23 cellular contexts compared by ENCODE assay signal in genomic region chr22:46308283-46308988, GRCh38. TPM values are rescaled to one million over a fixed set of nuclear protein-coding genes. Genes with fewer than 3 reads are reported as not detected.
"Had no signal": no experiment of that assay in that cellular context is flagged by ENCODE, and none has a peak within 500 bp of the region (broad histone marks: within the 10 kb centered on the region; RNA-seq: fewer than 3 reads in every experiment).

No MANE protein-coding gene starts in this region.

- H3K4me3 Mint-ChIP-seq: activated CD4-positive, alpha-beta memory T cell treated with anti-CD3 and anti-CD28 coated beads, Interleukin-2, amount 10 ng/mL, durations not matched to agents 7 days and 5 days; activated naive CD4-positive, alpha-beta T cell treated with anti-CD3 and anti-CD28 coated beads, Interleukin-2, amount 50 U/mL, for 24 hours; activated T-cell treated with anti-CD3 and anti-CD28 coated beads, Interleukin-2, amount 50 U/mL, for 24 hours; immature natural killer cell; naive thymus-derived CD4-positive, alpha-beta T cell; T-helper 1 cell treated with Interleukin-12 subunit alpha and Interleukin-12 subunit beta and Interleukin-4 antibody, amounts not matched to agents 30 μg/mL and 1 μg/mL, for 36 hours; WTC11 had no signal

- H3K4me3 ChIP-seq: adrenal gland, dorsolateral prefrontal cortex, heart left ventricle, mucosa of descending colon, transverse colon had no signal

- DNase-seq: activated CD4-positive, alpha-beta memory T cell treated with anti-CD3 and anti-CD28 coated beads, Interleukin-2, amount 10 ng/mL, durations not matched to agents 7 days and 5 days; activated CD4-positive, alpha-beta T cell treated with anti-CD3 and anti-CD28 coated beads for 4 hours; activated T-cell treated with anti-CD3 and anti-CD28 coated beads, Interleukin-2, amount 50 U/mL, for 24 hours; adrenal gland; dorsolateral prefrontal cortex; foreskin melanocyte; immature natural killer cell; mucosa of descending colon; naive thymus-derived CD4-positive, alpha-beta T cell; retina; stimulated activated CD4-positive, alpha-beta T cell treated with anti-CD3 and anti-CD28 coated beads, Interleukin-4, amount 100 ng/mL, for 24 hours; stimulated activated naive CD4-positive, alpha-beta T cell treated with Interleukin-2 at 50 U/mL for 16 hours; substantia nigra; transverse colon had no signal

- H3K27me3 Mint-ChIP-seq: activated CD4-positive, alpha-beta memory T cell treated with anti-CD3 and anti-CD28 coated beads, Interleukin-2, amount 10 ng/mL, durations not matched to agents 7 days and 5 days; activated naive CD4-positive, alpha-beta T cell treated with anti-CD3 and anti-CD28 coated beads, Interleukin-2, amount 50 U/mL, for 24 hours; activated T-cell treated with anti-CD3 and anti-CD28 coated beads, Interleukin-2, amount 50 U/mL, for 24 hours; naive thymus-derived CD4-positive, alpha-beta T cell had no signal

- ATAC-seq: mucosa of descending colon; naive thymus-derived CD4-positive, alpha-beta T cell; WTC11 had no signal

- H3K36me3 ChIP-seq: adrenal gland, transverse colon had no signal

- H3K4me1 ChIP-seq: adrenal gland, transverse colon had no signal

- H3K9me3 ChIP-seq: adrenal gland, heart left ventricle, mucosa of descending colon, transverse colon had no signal

- H3K36me3 Mint-ChIP-seq: activated naive CD4-positive, alpha-beta T cell treated with anti-CD3 and anti-CD28 coated beads, Interleukin-2, amount 50 U/mL, for 24 hours had no signal

- H3K27me3 ChIP-seq: adrenal gland, dorsolateral prefrontal cortex, heart left ventricle, transverse colon had no signal

- H3K27ac ChIP-seq: adrenal gland, dorsolateral prefrontal cortex, transverse colon had no signal

- FAIRE-seq: endometrium, TTC549 had no signal

- H3K9me3 Mint-ChIP-seq: activated CD4-positive, alpha-beta memory T cell treated with anti-CD3 and anti-CD28 coated beads, Interleukin-2, amount 10 ng/mL, durations not matched to agents 7 days and 5 days; activated naive CD4-positive, alpha-beta T cell treated with anti-CD3 and anti-CD28 coated beads, Interleukin-2, amount 50 U/mL, for 24 hours; activated T-cell treated with anti-CD3 and anti-CD28 coated beads, Interleukin-2, amount 50 U/mL, for 24 hours; immature natural killer cell; naive thymus-derived CD4-positive, alpha-beta T cell; T-helper 1 cell treated with Interleukin-12 subunit alpha and Interleukin-12 subunit beta and Interleukin-4 antibody, amounts not matched to agents 30 μg/mL and 1 μg/mL, for 36 hours; WTC11 had no signal

- H3K27ac Mint-ChIP-seq: activated CD4-positive, alpha-beta memory T cell treated with anti-CD3 and anti-CD28 coated beads, Interleukin-2, amount 10 ng/mL, durations not matched to agents 7 days and 5 days; activated naive CD4-positive, alpha-beta T cell treated with anti-CD3 and anti-CD28 coated beads, Interleukin-2, amount 50 U/mL, for 24 hours; activated T-cell treated with anti-CD3 and anti-CD28 coated beads, Interleukin-2, amount 50 U/mL, for 24 hours; immature natural killer cell; naive thymus-derived CD4-positive, alpha-beta T cell; T-helper 1 cell treated with Interleukin-12 subunit alpha and Interleukin-12 subunit beta and Interleukin-4 antibody, amounts not matched to agents 30 μg/mL and 1 μg/mL, for 36 hours; WTC11 had no signal

- H3K4me1 Mint-ChIP-seq: activated naive CD4-positive, alpha-beta T cell treated with anti-CD3 and anti-CD28 coated beads, Interleukin-2, amount 50 U/mL, for 24 hours; immature natural killer cell; WTC11 had no signal

RNA-seq across cellular contexts. Expression of gene GTSE1, which starts 11.8 kb away (rescaled TPM):
- polyA plus RNA-seq: naive thymus-derived CD4-positive, alpha-beta T cell had no signal

RNA-seq across cellular contexts. Expression of gene PKDREJ, which starts 45.3 kb away (rescaled TPM):
- total RNA-seq: activated CD4-positive, alpha-beta memory T cell treated with anti-CD3 and anti-CD28 coated beads, Interleukin-2, amount 10 ng/mL, durations not matched to agents 7 days and 5 days; lung microvascular endothelial cell; naive thymus-derived CD4-positive, alpha-beta T cell; skeletal muscle tissue had no signal
- polyA plus RNA-seq: fibroblast of lung; naive thymus-derived CD4-positive, alpha-beta T cell had no signal
